22 cellular contexts compared by ENCODE assay signal in the genomic region with DNA sequence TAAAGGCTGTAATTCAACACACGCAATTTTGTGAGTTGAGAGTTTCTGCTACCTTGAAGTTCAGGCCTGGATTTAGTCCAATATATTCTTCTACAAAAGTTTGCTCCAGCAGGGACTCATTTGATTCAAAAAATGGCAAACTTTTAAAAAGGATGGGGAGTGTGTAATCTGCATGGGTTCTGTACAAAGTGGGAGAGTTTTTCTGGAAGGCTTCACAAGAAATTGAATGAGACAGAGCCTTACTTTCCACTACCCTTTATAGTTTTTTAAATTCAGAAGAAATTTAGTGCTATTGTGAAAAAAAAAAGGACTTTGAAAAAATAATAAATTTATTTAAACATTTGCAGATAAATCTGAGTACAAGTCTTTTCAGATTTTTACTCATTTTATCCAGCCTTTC.
"Had no signal": no experiment of that assay in that cellular context is flagged by ENCODE, and none has a peak within 500 bp of the region (broad histone marks: within the 10 kb centered on the region; RNA-seq: fewer than 3 reads in every experiment).

No MANE protein-coding gene starts in this region.

- ATAC-seq: effector memory CD8-positive, alpha-beta T cell; left colon; left ventricle myocardium superior had no signal

- H2AFZ ChIP-seq: hepatocyte had no signal

- DNase-seq: effector memory CD8-positive, alpha-beta T cell; erythroblast; foreskin melanocyte; head of caudate nucleus; left colon; left ventricle myocardium superior; mesendoderm; naive B cell; posterior cingulate gyrus; sigmoid colon; small intestine; stimulated activated CD4-positive, alpha-beta T cell treated with anti-CD3 and anti-CD28 coated beads, Interleukin-12 subunit alpha, Interleukin-12 subunit beta, amount 100 ng/mL, for 4 hours; stimulated activated naive CD4-positive, alpha-beta T cell; stomach; substantia nigra; trophoblast cell had no signal

- H3K27me3 Mint-ChIP-seq: dendritic cell treated with granulocyte-macrophage colony-stimulating factor and Interleukin-4, amounts not matched to agents 40 ng/mL and 50 ng/mL, for 4 days; effector memory CD8-positive, alpha-beta T cell; naive B cell had no signal

- FAIRE-seq: small intestine had no signal

- H3K4me3 ChIP-seq: hepatocyte, lung, right atrium auricular region, sigmoid colon, stomach, thoracic aorta had no signal

- H3K4me1 Mint-ChIP-seq: naive B cell, nephron had no signal

- H3K9me3 ChIP-seq: thoracic aorta had no signal

- H3K4me1 ChIP-seq: right atrium auricular region, stomach had no signal

- H3K4me3 Mint-ChIP-seq: dendritic cell treated with granulocyte-macrophage colony-stimulating factor and Interleukin-4, amounts not matched to agents 40 ng/mL and 50 ng/mL, for 4 days; effector memory CD8-positive, alpha-beta T cell; naive B cell; nephron had no signal

- H3K27me3 ChIP-seq: hepatocyte, right atrium auricular region, sigmoid colon, stomach had no signal

- H3K27ac Mint-ChIP-seq: dendritic cell treated with granulocyte-macrophage colony-stimulating factor and Interleukin-4, amounts not matched to agents 40 ng/mL and 50 ng/mL, for 4 days; effector memory CD8-positive, alpha-beta T cell; naive B cell; nephron had no signal

- H3K79me2 ChIP-seq: hepatocyte had no signal

- H3K27ac ChIP-seq: hepatocyte, right atrium auricular region, sigmoid colon, stomach, thoracic aorta had no signal

- H3K4me2 ChIP-seq: hepatocyte had no signal
